ENCODE assay signal across 19 cellular contexts in genomic region chr12:130053641-130054040, GRCh38.
A peak's percentile ranks its signal among the peaks of the same experiment; 100 is the strongest.
DNase-seq lines count a peak whose midpoint lies in the region; ATAC-seq and TF ChIP-seq lines count a peak whose summit lies in the region.
"Had no signal": no experiment of that assay in that cellular context is flagged by ENCODE, and none has a peak within 500 bp of the region (broad histone marks: within the 10 kb centered on the region; RNA-seq: fewer than 3 reads in every experiment).

No MANE protein-coding gene starts in this region.

- H3K27ac Mint-ChIP-seq in H9 (no peak overlapping the region), progenitor cell of endocrine pancreas (no peak overlapping the region)
- H3K27ac Mint-ChIP-seq: activated T-cell treated with anti-CD3 and anti-CD28 coated beads, Interleukin-2, amount 50 U/mL, for 72 hours had no signal

- no peak overlapping the region for H4K91ac ChIP-seq in H9 (ENCODE audit: insufficient read length, low read depth, low read length)

- no peak overlapping the region for H2BK5ac ChIP-seq in H9 (ENCODE audit: insufficient read length, low read length)

- DNase-seq in COLO668 (lab: John Stamatoyannopoulos, UW; ENCODE audit: unreplicated experiment) (peak; percentile 73), H9 (peak; percentile 67), NT2/D1 (ENCODE audit: low read depth, low spot score) (peak; percentile 32), left kidney (ENCODE audit: low read depth, low spot score) (peak; percentile 45), progenitor cell of endocrine pancreas (ENCODE audit: low spot score, unreplicated experiment) (no peak), NOMO-1 treated with DMSO at 0.1 percent for 48 hours (lab: John Stamatoyannopoulos, UW; ENCODE audit: unreplicated experiment) (no peak)
- DNase-seq: activated CD4-positive, alpha-beta T cell treated with anti-CD3 and anti-CD28 coated beads, Interleukin-2, amount 50 U/mL, for 4 hours; activated T-cell treated with anti-CD3 and anti-CD28 coated beads, Interleukin-2, amount 50 U/mL, for 72 hours; central memory CD4-positive, alpha-beta T cell; foreskin fibroblast; NCI-H1436 treated with DMSO at 0.1 percent for 48 hours; stimulated activated CD4-positive, alpha-beta T cell treated with anti-CD3 and anti-CD28 coated beads, Interleukin-4, amount 100 ng/mL, for 1 hour; T1000 had no signal

- H4K20me1 ChIP-seq in H9 (ENCODE audit: control insufficient read depth, insufficient read depth, insufficient read length), result no peaks in the 10 kb centered on the region

- H3K36me3 Mint-ChIP-seq in H9 (ENCODE audit: insufficient read depth in 1 of 3, low read depth in 3 of 3), result peaks cover 2 to 6% (median 6%) of the 10 kb centered on the region in 3 experiments; a peak in 5 of 7 replicates
- H3K36me3 Mint-ChIP-seq in progenitor cell of endocrine pancreas (ENCODE audit: insufficient read depth), result no peaks in the 10 kb centered on the region

- H3K4me1 Mint-ChIP-seq in H9 (no peaks in the 10 kb centered on the region), progenitor cell of endocrine pancreas (ENCODE audit: low read depth) (peaks cover 1% of the 10 kb centered on the region)

- no peak overlapping the region for H2BK20ac ChIP-seq in H9 (ENCODE audit: low read depth, low read length, poor library complexity, severe bottlenecking)

- no CpG with 5 or more reads among the region's 11 CpGs for WGBS in H9 (ENCODE audit: extremely low coverage, insufficient read length, low lambda C conversion rate)

- H4K5ac ChIP-seq in H9 (ENCODE audit: insufficient read length, low read depth, low read length), result no peak overlapping the region

- H2BK120ac ChIP-seq in H9 (ENCODE audit: low read depth, low read length, poor library complexity, severe bottlenecking), result no peak overlapping the region

- H3K27me3 ChIP-seq in H9 (ENCODE audit: insufficient read depth, low read length), result peaks cover 8% of the 10 kb centered on the region; the same call in 1 of the 2 replicates
- peaks cover 49% of the 10 kb centered on the region for H3K27me3 ChIP-seq in NT2/D1 (ENCODE audit: insufficient read depth, insufficient read length)
- H3K27me3 ChIP-seq: neutrophil had no signal

- no peak overlapping the region for H3K27ac ChIP-seq in H9 (ENCODE audit: insufficient read length, low read depth, low read length)
- H3K27ac ChIP-seq: neutrophil, tibial nerve had no signal

- no peaks in the 10 kb centered on the region for H3K9me3 ChIP-seq in H9 (ENCODE audit: control insufficient read depth, low read depth, low read length)
- no peaks in the 10 kb centered on the region for H3K9me3 ChIP-seq in NT2/D1 (ENCODE audit: insufficient read depth, low read length)
- H3K9me3 ChIP-seq: neutrophil had no signal

- H3K9ac ChIP-seq in H9 (ENCODE audit: extremely low read depth, insufficient read length, low read length) (no peak overlapping the region), NT2/D1 (ENCODE audit: insufficient read length, low read depth) (peak overlapping the region; percentile 39)

- H3K79me2 ChIP-seq in H9 (ENCODE audit: insufficient read depth, low read length), result no peaks in the 10 kb centered on the region

- no peak overlapping the region for H3K4me3 ChIP-seq in NT2/D1 (ENCODE audit: insufficient read length, low read depth)
- H3K4me3 ChIP-seq: K562, tibial nerve had no signal

- no peak overlapping the region for H2AFZ ChIP-seq in H9 (ENCODE audit: low read length)

- no peak overlapping the region for H3K56ac ChIP-seq in H9 (ENCODE audit: insufficient read length, low read depth, low read length)

- no peak overlapping the region for H2BK12ac ChIP-seq in H9 (ENCODE audit: insufficient read length, low read depth, low read length)

- peaks cover 98% of the 10 kb centered on the region for H3K27me3 Mint-ChIP-seq in H9 (ENCODE audit: low read depth)
- H3K27me3 Mint-ChIP-seq in progenitor cell of endocrine pancreas, result peaks cover 88% of the 10 kb centered on the region

- TF ChIP-seq CTCF in H9 (conservative IDR thresholded peaks at IDR 0.05), result no peak
- no peak for TF ChIP-seq CTCF in progenitor cell of endocrine pancreas (IDR thresholded peaks at IDR 0.05; ENCODE audit: unreplicated experiment)

- H3K18ac ChIP-seq in H9 (ENCODE audit: insufficient read length, low read depth, low read length), result no peak overlapping the region

- H3K4me3 Mint-ChIP-seq in H9 (no peak overlapping the region), progenitor cell of endocrine pancreas (ENCODE audit: low read depth) (no peak overlapping the region)
- H3K4me3 Mint-ChIP-seq: activated T-cell treated with anti-CD3 and anti-CD28 coated beads, Interleukin-2, amount 50 U/mL, for 72 hours had no signal

- H3K9me3 Mint-ChIP-seq in H9 (peaks cover 7 to 13% of the 10 kb centered on the region in 2 experiments; a peak in 4 of 5 replicates), progenitor cell of endocrine pancreas (ENCODE audit: low read depth) (no peaks in the 10 kb centered on the region)

- no peak overlapping the region for H3T11ph ChIP-seq in H9 (ENCODE audit: low read length)

- no peak for ATAC-seq in HG02678 (IDR thresholded peaks at IDR 0.05; ENCODE audit: unreplicated experiment)
- no peak for ATAC-seq in GM19035 (IDR thresholded peaks at IDR 0.05; ENCODE audit: unreplicated experiment)
- ATAC-seq: activated T-cell treated with anti-CD3 and anti-CD28 coated beads, Interleukin-2, amount 50 U/mL, for 72 hours; K562; sciatic nerve had no signal

- H3K36me3 ChIP-seq in NT2/D1 (ENCODE audit: insufficient read depth, insufficient read length, low read length), result no peaks in the 10 kb centered on the region
- H3K36me3 ChIP-seq: neutrophil, tibial nerve had no signal

- H2AK5ac ChIP-seq in H9 (ENCODE audit: insufficient read length, low read length), result no peak overlapping the region

- no peak overlapping the region for H2BK15ac ChIP-seq in H9 (ENCODE audit: low read depth, low read length)

- H3K23ac ChIP-seq in H9 (ENCODE audit: insufficient read length, low read depth, low read length), result no peak overlapping the region

- H3K14ac ChIP-seq in H9 (ENCODE audit: insufficient read depth, low read length), result no peak overlapping the region

- H3K23me2 ChIP-seq in H9 (ENCODE audit: insufficient read length, low read depth, low read length, poor library complexity, severe bottlenecking), result no peaks in the 10 kb centered on the region

- no peaks in the 10 kb centered on the region for H3K79me1 ChIP-seq in H9 (ENCODE audit: insufficient read depth, low read depth, low read length, poor library complexity, severe bottlenecking)

- no peak overlapping the region for H3K4ac ChIP-seq in H9 (ENCODE audit: low read depth, low read length)

- H3K4me2 ChIP-seq in H9 (ENCODE audit: insufficient read depth, insufficient read length, low read length), result no peak overlapping the region

- H4K8ac ChIP-seq in H9 (replicated peaks; ENCODE audit: insufficient read length, low read depth, low read length), result no peak overlapping the region

- H3K4me1 ChIP-seq in H9 (ENCODE audit: insufficient read depth, low read length) (no peaks in the 10 kb centered on the region), NT2/D1 (ENCODE audit: insufficient read depth, insufficient read length) (peaks cover 5% of the 10 kb centered on the region)
- H3K4me1 ChIP-seq: tibial nerve had no signal

Comparison
In these comparisons a context has a peak if more than half of its experiments do, and no peak if none do; other contexts are left out.
1. DNase-seq: peak in COLO668 (single experiment), H9 (single experiment), NT2/D1 (single experiment) and left kidney (single experiment); none in progenitor cell of endocrine pancreas (single experiment) and NOMO-1 treated with DMSO at 0.1 percent for 48 hours (single experiment).